In the genomic region with DNA sequence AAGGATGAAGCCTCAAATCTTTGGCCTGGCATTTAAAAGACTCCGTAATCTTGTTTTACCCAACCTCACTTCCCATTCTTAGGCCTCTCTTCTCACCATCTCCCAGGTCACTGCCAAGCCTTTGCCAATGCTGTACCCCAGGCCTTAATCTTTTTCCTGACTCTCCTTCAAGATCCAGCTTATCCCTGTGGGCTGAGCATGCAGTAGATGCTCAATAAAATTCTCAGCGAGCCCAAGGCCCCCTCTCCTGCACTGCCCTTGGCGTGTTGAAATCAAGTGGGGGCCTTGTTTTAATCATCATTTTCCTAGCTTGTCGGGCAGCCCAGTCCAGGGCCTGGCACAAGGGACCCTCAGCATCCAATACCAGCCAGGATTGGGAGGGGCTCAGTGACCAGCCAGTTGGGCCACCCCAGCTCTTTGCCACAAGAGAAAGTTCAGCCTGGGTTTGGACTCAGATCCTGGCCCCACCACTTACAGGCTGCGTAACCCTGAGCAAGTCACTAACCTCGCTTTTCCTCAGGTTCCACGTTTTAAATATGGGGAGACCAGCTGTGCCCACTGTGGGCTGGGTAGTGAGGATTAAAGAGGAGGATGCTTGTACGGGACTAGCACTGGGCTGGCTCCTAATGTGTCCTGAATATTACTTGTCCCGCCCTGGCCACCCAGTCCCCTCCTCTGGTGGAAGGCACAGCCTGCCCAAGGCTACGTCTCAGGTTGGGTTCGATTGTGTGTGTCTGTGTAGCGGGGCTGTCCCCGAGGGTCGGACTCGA, we compare ENCODE assay signal across 8 cellular contexts. TPM values are rescaled to one million over a fixed set of nuclear protein-coding genes. Genes with fewer than 3 reads are reported as not detected.
A peak's percentile ranks its signal among the peaks of the same experiment; 100 is the strongest.
DNase-seq lines count a peak whose midpoint lies in the region; ATAC-seq and TF ChIP-seq lines count a peak whose summit lies in the region.

No MANE protein-coding gene starts in this region.

- H3K4me1 Mint-ChIP-seq in GM23338: peaks cover 7% of the 10 kb centered on the region; the same call in 2 of the 3 replicates
- H3K4me1 Mint-ChIP-seq in activated CD4-positive, alpha-beta memory T cell treated with anti-CD3 and anti-CD28 coated beads for 36 hours (ENCODE audit: low read depth): peaks cover 22% of the 10 kb centered on the region
- peaks cover 14% of the 10 kb centered on the region for H3K4me1 Mint-ChIP-seq in stimulated activated memory B cell treated with anti-CD40 and anti-IgM and Interleukin-4, amounts not matched to agents 10 μg/mL and 1 μg/mL and 100 μg/mL, for 72 hours

- TF ChIP-seq CTCF in GM23338 (conservative IDR thresholded peaks at IDR 0.05; ENCODE audit: low read depth in 2 of 2): no peak

- H3K36me3 ChIP-seq in GM23338 (ENCODE audit: insufficient read depth) (peaks cover 11% of the 10 kb centered on the region), iPS DF 6.9 (ENCODE audit: control insufficient read depth, insufficient read depth, low read length) (no peaks in the 10 kb centered on the region; the same call in 1 of the 2 replicates)

- H3K9me2 ChIP-seq in GM23338 (ENCODE audit: insufficient read depth): no peaks in the 10 kb centered on the region

- H2AFZ ChIP-seq in GM23338: peak overlapping the region; percentile 96; the same call in 1 of the 2 replicates

- no peaks in the 10 kb centered on the region for H3K9me3 ChIP-seq in iPS DF 6.9 (ENCODE audit: control insufficient read depth, insufficient read depth, low read length)

- no peak for ATAC-seq in GM23338
- no peak for ATAC-seq in stimulated activated memory B cell treated with anti-CD40 and anti-IgM and Interleukin-4, amounts not matched to agents 10 μg/mL and 1 μg/mL and 100 μg/mL, for 72 hours

- peak overlapping the region; percentile 100 for H3K4me3 ChIP-seq in GM23338
- H3K4me3 ChIP-seq in iPS DF 6.9 (ENCODE audit: low read length): peak overlapping the region; percentile 58; the same call in 1 of the 2 replicates

- WGBS in iPS DF 6.9 (ENCODE audit: insufficient coverage, insufficient read length): no CpG with 5 or more reads among the region's 15 CpGs

- H3K27ac ChIP-seq in GM23338 (ENCODE audit: low read depth) (peak overlapping the region; percentile 98), iPS DF 6.9 (ENCODE audit: low read length) (no peak overlapping the region)

- no peaks in the 10 kb centered on the region for H3K9me3 Mint-ChIP-seq in GM23338
- no peaks in the 10 kb centered on the region for H3K9me3 Mint-ChIP-seq in activated CD4-positive, alpha-beta memory T cell treated with anti-CD3 and anti-CD28 coated beads for 36 hours
- H3K9me3 Mint-ChIP-seq in stimulated activated memory B cell treated with anti-CD40 and anti-IgM and Interleukin-4, amounts not matched to agents 10 μg/mL and 1 μg/mL and 100 μg/mL, for 72 hours: no peaks in the 10 kb centered on the region

- H3K27me3 Mint-ChIP-seq in GM23338 (ENCODE audit: insufficient read depth, low read depth, poor library complexity): peaks cover 10% of the 10 kb centered on the region
- no peaks in the 10 kb centered on the region for H3K27me3 Mint-ChIP-seq in activated CD4-positive, alpha-beta memory T cell treated with anti-CD3 and anti-CD28 coated beads for 36 hours
- no peaks in the 10 kb centered on the region for H3K27me3 Mint-ChIP-seq in stimulated activated memory B cell treated with anti-CD40 and anti-IgM and Interleukin-4, amounts not matched to agents 10 μg/mL and 1 μg/mL and 100 μg/mL, for 72 hours

- H4K20me1 ChIP-seq in GM23338 (replicated peaks; ENCODE audit: insufficient read depth): peaks cover 28% of the 10 kb centered on the region

- peaks cover 21% of the 10 kb centered on the region for H3K4me1 ChIP-seq in GM23338 (ENCODE audit: insufficient read depth)
- peaks cover 2% of the 10 kb centered on the region; the same call in 1 of the 2 replicates for H3K4me1 ChIP-seq in iPS DF 6.9 (ENCODE audit: control insufficient read depth, insufficient read depth, low read length)

- peak overlapping the region; percentile 86; the same call in 2 of the 3 replicates for H3K4me3 Mint-ChIP-seq in GM23338
- H3K4me3 Mint-ChIP-seq in activated CD4-positive, alpha-beta memory T cell treated with anti-CD3 and anti-CD28 coated beads for 36 hours: no peak overlapping the region
- H3K4me3 Mint-ChIP-seq in stimulated activated memory B cell treated with anti-CD40 and anti-IgM and Interleukin-4, amounts not matched to agents 10 μg/mL and 1 μg/mL and 100 μg/mL, for 72 hours: peak overlapping the region; percentile 93

- DNase-seq in GM23338 (ENCODE audit: low spot score) (no peak), iPS DF 6.9 (ENCODE audit: low read depth, low spot score) (no peak), DMS 273 treated with DMSO at 0.1 percent for 48 hours (lab: John Stamatoyannopoulos, UW) (no peak), NCI-H748 treated with DMSO at 0.1 percent for 48 hours (lab: John Stamatoyannopoulos, UW) (no peak), NCI-H1436 (lab: John Stamatoyannopoulos, UW) (no peak), SIG-M5 treated with dmso at 0.1 percent for 504 hours (lab: John Stamatoyannopoulos, UW; ENCODE audit: unreplicated experiment) (no peak)
- DNase-seq in activated CD4-positive, alpha-beta memory T cell treated with anti-CD3 and anti-CD28 coated beads for 36 hours: no peak

- H3K4me2 ChIP-seq in GM23338: peak overlapping the region; percentile 89

- CTCF ChIA-PET in activated CD4-positive, alpha-beta memory T cell treated with anti-CD3 and anti-CD28 coated beads for 36 hours (lab: Charles Lee): interaction anchor here (1.1 to 1.6 kb wide), 2 partner anchors 27 to 33 kb away, joined by 3 to 10 read pairs; no protein-coding TSS in a partner anchor

- POLR2A ChIA-PET in activated CD4-positive, alpha-beta memory T cell treated with anti-CD3 and anti-CD28 coated beads for 36 hours (lab: Charles Lee): interaction anchor here (1.3 kb wide), 1 partner anchor 24 kb away, joined by 3 read pairs; no protein-coding TSS in a partner anchor

- H3K27me3 ChIP-seq in GM23338 (ENCODE audit: insufficient read depth): no peaks in the 10 kb centered on the region
- no peaks in the 10 kb centered on the region for H3K27me3 ChIP-seq in iPS DF 6.9 (ENCODE audit: control insufficient read depth, insufficient read depth, low read length)

- H3F3A ChIP-seq in GM23338 (replicated peaks; ENCODE audit: low read depth): peaks cover 9% of the 10 kb centered on the region; the same call in 1 of the 2 replicates

- intact Hi-C loops in activated CD4-positive, alpha-beta memory T cell treated with anti-CD3 and anti-CD28 coated beads for 36 hours (cut with micrococcal nuclease): no loop called here

- H3K36me3 Mint-ChIP-seq in GM23338 (ENCODE audit: low read depth): peaks cover 15% of the 10 kb centered on the region
- H3K36me3 Mint-ChIP-seq in activated CD4-positive, alpha-beta memory T cell treated with anti-CD3 and anti-CD28 coated beads for 36 hours: peaks cover 11% of the 10 kb centered on the region
- H3K36me3 Mint-ChIP-seq in stimulated activated memory B cell treated with anti-CD40 and anti-IgM and Interleukin-4, amounts not matched to agents 10 μg/mL and 1 μg/mL and 100 μg/mL, for 72 hours: no peaks in the 10 kb centered on the region

- peaks cover 36% of the 10 kb centered on the region for H3K79me2 ChIP-seq in GM23338 (replicated peaks; ENCODE audit: insufficient read depth)

- peak overlapping the region; percentile 84 for H3K27ac Mint-ChIP-seq in GM23338
- peak overlapping the region; percentile 71 for H3K27ac Mint-ChIP-seq in activated CD4-positive, alpha-beta memory T cell treated with anti-CD3 and anti-CD28 coated beads for 36 hours
- peak overlapping the region; percentile 90 for H3K27ac Mint-ChIP-seq in stimulated activated memory B cell treated with anti-CD40 and anti-IgM and Interleukin-4, amounts not matched to agents 10 μg/mL and 1 μg/mL and 100 μg/mL, for 72 hours

TF ChIP-seq in GM23338, 12 proteins besides CTCF, POLR2A, EP300 and RAD21:
- TF ChIP-seq POLR2AphosphoS5 (IDR thresholded peaks at IDR 0.05; ENCODE audit: low read depth) (peak; percentile 38; the same call in 1 of the 2 replicates), EZH2 (IDR thresholded peaks at IDR 0.05; ENCODE audit: low read depth, unreplicated experiment) (no peak)

RNA-seq across cellular contexts. Expression of a gene that starts 0.9 kb away (rescaled TPM):
- total RNA-seq in GM23338 (2014; rRNA removed; shearing (Covaris generic)): 263 and 277 TPM in 2 replicates
- 254 and 283 TPM in 2 replicates for polyA plus RNA-seq in GM23338 (2016; fragmentation: Nextera tagmentation; extraction: Ambion mirVana)
- total RNA-seq in activated CD4-positive, alpha-beta memory T cell treated with anti-CD3 and anti-CD28 coated beads for 36 hours: 100 to 1,000 TPM; 137 to 142 TPM
